In genomic region chr3:16372362-16373269, GRCh38 we compare ENCODE assay signal across 9 cellular contexts.
DNase-seq lines count a peak whose midpoint lies in the region; ATAC-seq and TF ChIP-seq lines count a peak whose summit lies in the region.
"Had no signal": no experiment of that assay in that cellular context is flagged by ENCODE, and none has a peak within 500 bp of the region (broad histone marks: within the 10 kb centered on the region; RNA-seq: fewer than 3 reads in every experiment).

No MANE protein-coding gene starts in this region.

- no peak for DNase-seq in Right ventricle myocardium inferior (ENCODE audit: missing footprints)
- no peak for DNase-seq in cardiac septum (ENCODE audit: low spot score)
- DNase-seq in T-cell: peak in 1 of 34 experiments; percentile 4
- peak; percentile 50 for DNase-seq in kidney glomerular epithelial cell (lab: John Stamatoyannopoulos, UW)
- no peak for DNase-seq in NCI-H1694 treated with DMSO at 0.1 percent for 48 hours (lab: John Stamatoyannopoulos, UW)
- no peak for DNase-seq in RWPE1 (ENCODE audit: low spot score)
- DNase-seq: mammary epithelial cell had no signal

- H3K27ac Mint-ChIP-seq in T-cell: peak overlapping the region; percentile 72 to 95

- no peaks in the 10 kb centered on the region for H3K27me3 Mint-ChIP-seq in T-cell

- no peak overlapping the region for H3K27ac ChIP-seq in RWPE1

- intact Hi-C loops in Right ventricle myocardium inferior (cut with DNase I): loop anchor here (5.0 kb wide), 1 partner anchor 95 kb away; no protein-coding TSS in a partner anchor
- intact Hi-C loops in cardiac septum (cut with DNase I): loop anchor here (5.0 kb wide), 2 partner anchors 85 to 145 kb away; no protein-coding TSS in a partner anchor

- H3K4me3 Mint-ChIP-seq in T-cell: peak overlapping the region in 1 of 3 donors; percentile 77

- TF ChIP-seq CTCF in RWPE1 (conservative IDR thresholded peaks at IDR 0.05; ENCODE audit: low read depth): no peak

- ATAC-seq in Right ventricle myocardium inferior (peak; percentile 36), T-cell (replicated peaks in 1 of 4) (no peak), HG02642 (IDR thresholded peaks at IDR 0.05; ENCODE audit: poor library complexity, unreplicated experiment) (no peak), GM21360 (IDR thresholded peaks at IDR 0.05; ENCODE audit: unreplicated experiment) (no peak)

- no peaks in the 10 kb centered on the region for H3K9me3 Mint-ChIP-seq in T-cell

- peaks cover 60% of the 10 kb centered on the region for H3K36me3 Mint-ChIP-seq in T-cell

- peaks cover 78 to 87% (median 79%) of the 10 kb centered on the region in 3 donors for H3K4me1 Mint-ChIP-seq in T-cell

- POLR2A ChIA-PET in T-cell (lab: Charles Lee): no interaction called here
- POLR2A ChIA-PET in RWPE1 (lab: Yijun Ruan, JAX; ENCODE audit: low non-redundant PET): no interaction called here

- CTCF ChIA-PET in T-cell (lab: Charles Lee) (no interaction called here), RWPE1 (lab: Yijun Ruan, JAX) (no interaction called here)
